In genomic region chr11:43359432-43359818, GRCh38 we compare ENCODE assay signal across 8 cellular contexts. TPM values are rescaled to one million over a fixed set of nuclear protein-coding genes. Genes with fewer than 3 reads are reported as not detected.
DNase-seq lines count a peak whose midpoint lies in the region; ATAC-seq and TF ChIP-seq lines count a peak whose summit lies in the region.

No MANE protein-coding gene starts in this region.

- CTCF ChIA-PET in CD8-positive, alpha-beta memory T cell (lab: Charles Lee): interaction anchor here (2.6 to 3.6 kb wide), 2 partner anchors 13 to 47 kb away, joined by 11 to 34 read pairs; partner anchors contain the start of gene API5

- DNase-seq in CD8-positive, alpha-beta memory T cell: no peak
- no peak for DNase-seq in Peyer's patch
- DNase-seq in dedifferentiated amniotic fluid mesenchymal stem cell (ENCODE audit: extremely low spot score): peak; percentile 22
- no peak for DNase-seq in lower lobe of right lung
- DNase-seq in thyroid gland: peak in 1 of 2 donors; percentile 15
- no peak for DNase-seq in GDM1 (lab: John Stamatoyannopoulos, UW)

- TF ChIP-seq POLR2A in Peyer's patch (IDR thresholded peaks at IDR 0.05) (no peak), thyroid gland (IDR thresholded peaks at IDR 0.05) (no peak)

- ATAC-seq in GM19023 (IDR thresholded peaks at IDR 0.05; ENCODE audit: unreplicated experiment): peak; percentile 48
- peak; percentile 44 for ATAC-seq in HG03095 (IDR thresholded peaks at IDR 0.05; ENCODE audit: unreplicated experiment)
- ATAC-seq in lower lobe of right lung: peak; percentile 52 to 57

- WGBS in thyroid gland, 2 donors: 0 to 2% methylated on average over 14 of the region's 14 CpGs

- H3K36me3 Mint-ChIP-seq in CD8-positive, alpha-beta memory T cell: peaks cover 0 to 32% (median 5%) of the 10 kb centered on the region in 3 donors

- POLR2A ChIA-PET in CD8-positive, alpha-beta memory T cell (lab: Charles Lee): interaction anchor here (1.2 kb wide), 2 partner anchors 47 to 321 kb away, joined by 5 to 17 read pairs; partner anchors contain the start of genes API5 and HSD17B12

- H3K36me3 ChIP-seq in CD8-positive, alpha-beta memory T cell (ENCODE audit: insufficient read depth, low read length): no peaks in the 10 kb centered on the region
- H3K36me3 ChIP-seq in Peyer's patch: no peaks in the 10 kb centered on the region
- H3K36me3 ChIP-seq in lower lobe of right lung: no peaks in the 10 kb centered on the region
- no peaks in the 10 kb centered on the region for H3K36me3 ChIP-seq in thyroid gland

- peak overlapping the region; percentile 83 for H3K4me3 ChIP-seq in CD8-positive, alpha-beta memory T cell (ENCODE audit: low read length)
- H3K4me3 ChIP-seq in Peyer's patch: peak overlapping the region; percentile 73 to 97 (median 93)
- peak overlapping the region; percentile 82 for H3K4me3 ChIP-seq in lower lobe of right lung
- peak overlapping the region; percentile 36 to 70 (median 59) for H3K4me3 ChIP-seq in thyroid gland (replicated peaks in 1 of 3)

- H3K27me3 Mint-ChIP-seq in CD8-positive, alpha-beta memory T cell: peaks cover 0 to 5% of the 10 kb centered on the region in 2 donors

- TF ChIP-seq CTCF in Peyer's patch (IDR thresholded peaks at IDR 0.05) (no peak), lower lobe of right lung (IDR thresholded peaks at IDR 0.05) (no peak), thyroid gland (IDR thresholded peaks at IDR 0.05) (no peak)

- H3K27ac Mint-ChIP-seq in CD8-positive, alpha-beta memory T cell: peak overlapping the region; percentile 92 to 100 (median 99)

- peaks cover 49 to 63% (median 59%) of the 10 kb centered on the region in 3 donors for H3K4me1 Mint-ChIP-seq in CD8-positive, alpha-beta memory T cell

- H3K9me3 Mint-ChIP-seq in CD8-positive, alpha-beta memory T cell: no peaks in the 10 kb centered on the region

- no peaks in the 10 kb centered on the region for H3K27me3 ChIP-seq in CD8-positive, alpha-beta memory T cell (ENCODE audit: insufficient read depth, low read length, poor library complexity, severe bottlenecking)
- H3K27me3 ChIP-seq in Peyer's patch: no peaks in the 10 kb centered on the region
- no peaks in the 10 kb centered on the region for H3K27me3 ChIP-seq in lower lobe of right lung (ENCODE audit: low read depth)
- no peaks in the 10 kb centered on the region for H3K27me3 ChIP-seq in thyroid gland

- peaks cover 14% of the 10 kb centered on the region for H3K4me1 ChIP-seq in CD8-positive, alpha-beta memory T cell (ENCODE audit: insufficient read depth, low read length)
- peaks cover 0 to 23% (median 8%) of the 10 kb centered on the region in 4 donors for H3K4me1 ChIP-seq in Peyer's patch
- H3K4me1 ChIP-seq in lower lobe of right lung: peaks cover 23% of the 10 kb centered on the region
- H3K4me1 ChIP-seq in thyroid gland: peaks cover 36 to 38% of the 10 kb centered on the region in 2 donors

- intact Hi-C loops in lower lobe of right lung (cut with DNase I) (no loop called here), thyroid gland (cut with DNase I) (no loop called here)

- peak overlapping the region; percentile 92 to 100 (median 97) for H3K4me3 Mint-ChIP-seq in CD8-positive, alpha-beta memory T cell

- no peaks in the 10 kb centered on the region for H3K9me3 ChIP-seq in CD8-positive, alpha-beta memory T cell (ENCODE audit: low read length)
- H3K9me3 ChIP-seq in Peyer's patch: no peaks in the 10 kb centered on the region
- no peaks in the 10 kb centered on the region for H3K9me3 ChIP-seq in lower lobe of right lung
- H3K9me3 ChIP-seq in thyroid gland: no peaks in the 10 kb centered on the region

- peak overlapping the region; percentile 85 for H3K27ac ChIP-seq in CD8-positive, alpha-beta memory T cell (ENCODE audit: low read depth, low read length)
- peak overlapping the region; percentile 84 to 94 (median 90) for H3K27ac ChIP-seq in Peyer's patch
- H3K27ac ChIP-seq in lower lobe of right lung: peak overlapping the region; percentile 94
- peak overlapping the region in 2 of 3 donors; percentile 77 to 86 for H3K27ac ChIP-seq in thyroid gland

RNA-seq across cellular contexts. Expression of gene TTC17, which starts 0.7 kb away (rescaled TPM):
- total RNA-seq in CD8-positive, alpha-beta memory T cell: 10 to 100 TPM; 33.2 to 39.4 TPM
- polyA plus RNA-seq in CD8-positive, alpha-beta memory T cell: 61.8 TPM
- total RNA-seq in Peyer's patch (100 to 1,000 TPM; 157 to 295 (median 248) TPM), lower lobe of right lung (105 TPM), thyroid gland (100 to 1,000 TPM; 143 to 258 (median 192) TPM)

RNA-seq across cellular contexts. Expression of gene API5, which starts 47.6 kb away (rescaled TPM):
- 100 to 1,000 TPM; 186 to 188 TPM for total RNA-seq in CD8-positive, alpha-beta memory T cell
- 136 TPM for polyA plus RNA-seq in CD8-positive, alpha-beta memory T cell
- 10 to 100 TPM; 54.9 to 71.8 (median 66.5) TPM for total RNA-seq in Peyer's patch
- 81.9 TPM for total RNA-seq in lower lobe of right lung
- total RNA-seq in thyroid gland: 100 to 1,000 TPM in 3 of 4 donors, 10 to 100 TPM in 1; 83.2 to 257 (median 143) TPM
